ENCODE assay signal across 19 cellular contexts in genomic region chr5:91095786-91096380, GRCh38.
"Had no signal": no experiment of that assay in that cellular context is flagged by ENCODE, and none has a peak within 500 bp of the region (broad histone marks: within the 10 kb centered on the region; RNA-seq: fewer than 3 reads in every experiment).

No MANE protein-coding gene starts in this region.

- DNase-seq: activated B cell treated with CpG ODN at 0.5 μM for 24 hours; activated CD4-positive, alpha-beta T cell treated with anti-CD3 and anti-CD28 coated beads for 36 hours; activated CD4-positive, alpha-beta T cell treated with anti-CD3 and anti-CD28 coated beads, Interleukin-2, amount 50 U/mL, for 4 hours; activated CD8-positive, alpha-beta memory T cell treated with anti-CD3 and anti-CD28 coated beads for 24 hours; activated CD8-positive, alpha-beta memory T cell treated with anti-CD3 and anti-CD28 coated beads, Interleukin-2, amount 50 U/mL, for 48 hours; activated effector memory CD4-positive, alpha-beta T cell treated with Interleukin-2 at 50 U/mL for 16 hours; activated naive CD4-positive, alpha-beta T cell treated with anti-CD3 and anti-CD28 coated beads for 36 hours; activated T-cell treated with anti-CD3 and anti-CD28 coated beads, Interleukin-2, amount 50 U/mL, for 48 hours; amygdala; colonic mucosa; foreskin fibroblast; heart right ventricle; ovary; stimulated activated CD4-positive, alpha-beta T cell treated with anti-CD3 and anti-CD28 coated beads, Interleukin-4, amount 100 ng/mL, for 24 hours; stimulated activated naive CD8-positive, alpha-beta T cell treated with anti-CD3 and anti-CD28 coated beads, Interleukin-15, Interleukin-2, amounts not matched to agents 100 U/mL and 50 U/mL, for 24 hours had no signal

- H3K36me3 ChIP-seq: colonic mucosa, heart right ventricle, neutrophil, ovary, prostate gland, right atrium auricular region had no signal

- H3K27ac ChIP-seq: colonic mucosa, heart right ventricle, neutrophil, ovary, prostate gland, right atrium auricular region had no signal

- H3K4me3 ChIP-seq: colonic mucosa, heart right ventricle, ovary, prostate gland, right atrium auricular region had no signal

- H3K4me1 Mint-ChIP-seq: activated B cell treated with CpG ODN at 0.5 μM for 24 hours; activated CD4-positive, alpha-beta T cell treated with anti-CD3 and anti-CD28 coated beads for 36 hours had no signal

- H3K27me3 Mint-ChIP-seq: activated B cell treated with CpG ODN at 0.5 μM for 24 hours had no signal

- H3K9me3 ChIP-seq: colonic mucosa, heart right ventricle, neutrophil, ovary, prostate gland, right atrium auricular region had no signal

- H3K27ac Mint-ChIP-seq: activated B cell treated with CpG ODN at 0.5 μM for 24 hours; activated CD4-positive, alpha-beta T cell treated with anti-CD3 and anti-CD28 coated beads for 36 hours; activated naive CD4-positive, alpha-beta T cell treated with anti-CD3 and anti-CD28 coated beads for 36 hours; natural killer cell treated with Interleukin-12 subunit alpha and Interleukin-12 subunit beta and Interleukin-15 and Interleukin-18, amount 100 ng/mL, for 72 hours had no signal

- ATAC-seq: activated CD4-positive, alpha-beta T cell treated with anti-CD3 and anti-CD28 coated beads for 36 hours; heart right ventricle; natural killer cell treated with Interleukin-12 subunit alpha and Interleukin-12 subunit beta and Interleukin-15 and Interleukin-18, amount 100 ng/mL, for 72 hours; stimulated activated naive CD8-positive, alpha-beta T cell treated with anti-CD3 and anti-CD28 coated beads, Interleukin-15, Interleukin-2, amounts not matched to agents 100 U/mL and 50 U/mL, for 24 hours had no signal

- H3K27me3 ChIP-seq: colonic mucosa, heart right ventricle, neutrophil, ovary, right atrium auricular region had no signal

- H3K4me3 Mint-ChIP-seq: activated B cell treated with CpG ODN at 0.5 μM for 24 hours; activated CD4-positive, alpha-beta T cell treated with anti-CD3 and anti-CD28 coated beads for 36 hours; activated naive CD4-positive, alpha-beta T cell treated with anti-CD3 and anti-CD28 coated beads for 36 hours; natural killer cell treated with Interleukin-12 subunit alpha and Interleukin-12 subunit beta and Interleukin-15 and Interleukin-18, amount 100 ng/mL, for 72 hours had no signal

- H3K9me3 Mint-ChIP-seq: activated B cell treated with CpG ODN at 0.5 μM for 24 hours; activated naive CD4-positive, alpha-beta T cell treated with anti-CD3 and anti-CD28 coated beads for 36 hours; natural killer cell treated with Interleukin-12 subunit alpha and Interleukin-12 subunit beta and Interleukin-15 and Interleukin-18, amount 100 ng/mL, for 72 hours had no signal

- H3K36me3 Mint-ChIP-seq: natural killer cell treated with Interleukin-12 subunit alpha and Interleukin-12 subunit beta and Interleukin-15 and Interleukin-18, amount 100 ng/mL, for 72 hours had no signal

- H3K4me1 ChIP-seq: colonic mucosa, prostate gland had no signal
